In the genomic region with DNA sequence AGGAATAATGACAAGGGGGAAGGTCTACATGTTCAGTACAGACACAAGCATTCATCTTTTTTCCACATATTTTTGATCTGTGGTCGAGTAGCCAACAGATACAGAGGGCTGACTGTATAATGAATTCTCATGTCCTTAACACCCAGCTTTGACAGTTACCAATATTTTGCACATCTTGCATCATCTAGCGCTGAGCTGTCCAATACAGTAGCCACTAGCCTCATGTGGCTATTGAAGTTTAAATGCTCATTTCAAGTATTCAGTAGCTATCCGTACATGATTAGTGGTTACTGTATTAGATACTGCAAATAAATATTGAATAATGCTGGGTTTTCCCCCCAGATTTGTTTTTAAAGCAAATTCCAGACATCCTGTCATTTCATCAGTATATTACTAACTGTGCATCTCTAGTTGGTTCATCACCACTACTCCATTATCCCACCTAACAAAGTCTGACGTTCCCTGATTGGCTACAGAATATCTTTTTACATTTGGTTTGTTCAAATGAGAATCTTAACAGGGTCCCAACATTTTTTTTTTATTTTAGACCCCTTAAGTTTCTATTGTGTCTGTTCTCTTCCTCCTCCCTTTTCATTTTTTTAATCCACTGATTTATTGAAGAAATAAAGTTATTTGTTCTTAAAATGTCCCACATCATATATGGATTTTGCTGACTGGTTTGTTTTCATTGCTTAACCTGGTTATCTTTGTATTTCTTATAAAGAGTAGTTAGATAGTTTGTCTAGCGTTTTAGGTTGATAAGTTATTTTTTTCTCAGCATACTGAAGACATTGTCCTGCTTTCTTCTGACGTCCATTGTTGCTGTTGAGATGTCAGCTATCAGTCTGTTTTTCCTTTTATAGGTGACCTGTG, we compare ENCODE assay signal across 28 cellular contexts.
"Had no signal": no experiment of that assay in that cellular context is flagged by ENCODE, and none has a peak within 500 bp of the region (broad histone marks: within the 10 kb centered on the region; RNA-seq: fewer than 3 reads in every experiment).

No MANE protein-coding gene starts in this region.

- H3K27me3 ChIP-seq: esophagus muscularis mucosa, foreskin keratinocyte, gastroesophageal sphincter, heart left ventricle, hepatocyte, neutrophil, pancreas, right atrium auricular region, sigmoid colon, tibial nerve, upper lobe of left lung had no signal

- H3K4me3 Mint-ChIP-seq: mesothelial cell of epicardium; naive B cell; natural killer cell treated with Interleukin-12 subunit alpha and Interleukin-12 subunit beta and Interleukin-15 and Interleukin-18, amount 100 ng/mL, for 72 hours; neural crest cell; stimulated activated memory B cell treated with anti-CD40 and anti-IgM and Interleukin-4, amounts not matched to agents 10 μg/mL and 1 μg/mL and 100 μg/mL, for 72 hours had no signal

- H2AFZ ChIP-seq: hepatocyte had no signal

- H3K27ac ChIP-seq: coronary artery, esophagus muscularis mucosa, foreskin keratinocyte, gastroesophageal sphincter, heart left ventricle, hepatocyte, neutrophil, pancreas, prostate gland, right atrium auricular region, sigmoid colon, thoracic aorta, tibial nerve, upper lobe of left lung had no signal

- H3K27me3 Mint-ChIP-seq: naive B cell; natural killer cell treated with Interleukin-12 subunit alpha and Interleukin-12 subunit beta and Interleukin-15 and Interleukin-18, amount 100 ng/mL, for 72 hours; stimulated activated memory B cell treated with anti-CD40 and anti-IgM and Interleukin-4, amounts not matched to agents 10 μg/mL and 1 μg/mL and 100 μg/mL, for 72 hours had no signal

- H3K4me3 ChIP-seq: coronary artery, esophagus muscularis mucosa, gastroesophageal sphincter, heart left ventricle, hepatocyte, mucosa of descending colon, pancreas, prostate gland, right atrium auricular region, sigmoid colon, thoracic aorta, tibial nerve, upper lobe of left lung had no signal

- H3K4me1 Mint-ChIP-seq: mesothelial cell of epicardium; naive B cell; neural crest cell; stimulated activated memory B cell treated with anti-CD40 and anti-IgM and Interleukin-4, amounts not matched to agents 10 μg/mL and 1 μg/mL and 100 μg/mL, for 72 hours had no signal

- H3K9me3 ChIP-seq: prostate gland had no signal

- ATAC-seq: foreskin keratinocyte; gastroesophageal sphincter; heart left ventricle; left lobe of liver; mucosa of descending colon; natural killer cell treated with Interleukin-12 subunit alpha and Interleukin-12 subunit beta and Interleukin-15 and Interleukin-18, amount 100 ng/mL, for 72 hours; pancreas; stimulated activated memory B cell treated with anti-CD40 and anti-IgM and Interleukin-4, amounts not matched to agents 10 μg/mL and 1 μg/mL and 100 μg/mL, for 72 hours; stimulated activated naive CD8-positive, alpha-beta T cell treated with anti-CD3 and anti-CD28 coated beads, Interleukin-15, Interleukin-2, amounts not matched to agents 100 U/mL and 50 U/mL, for 24 hours had no signal

- H3K27ac Mint-ChIP-seq: mesothelial cell of epicardium; naive B cell; natural killer cell treated with Interleukin-12 subunit alpha and Interleukin-12 subunit beta and Interleukin-15 and Interleukin-18, amount 100 ng/mL, for 72 hours; stimulated activated memory B cell treated with anti-CD40 and anti-IgM and Interleukin-4, amounts not matched to agents 10 μg/mL and 1 μg/mL and 100 μg/mL, for 72 hours had no signal

- H3K4me1 ChIP-seq: esophagus muscularis mucosa, foreskin keratinocyte, gastroesophageal sphincter, heart left ventricle, pancreas, prostate gland, right atrium auricular region, sigmoid colon, tibial nerve, upper lobe of left lung had no signal

- H3K4me2 ChIP-seq: hepatocyte had no signal

- DNase-seq: dermis blood vessel endothelial cell; effector memory CD4-positive, alpha-beta T cell; foreskin keratinocyte; heart left ventricle; kidney; mesenchymal stem cell; mucosa of descending colon; naive B cell; pancreas; sigmoid colon; stimulated activated CD4-positive, alpha-beta T cell treated with anti-CD3 and anti-CD28 coated beads, Interleukin-2, amount 100 ng/mL, for 24 hours; stimulated activated CD4-positive, alpha-beta T cell treated with anti-CD3 and anti-CD28 coated beads, Interleukin-4, amount 100 ng/mL, for 4 hours; stimulated activated naive CD8-positive, alpha-beta T cell treated with anti-CD3 and anti-CD28 coated beads, Interleukin-15, Interleukin-2, amounts not matched to agents 100 U/mL and 50 U/mL, for 24 hours; upper lobe of left lung had no signal

- H3K36me3 ChIP-seq: neutrophil had no signal
